11 cellular contexts compared by ENCODE assay signal in the genomic region with DNA sequence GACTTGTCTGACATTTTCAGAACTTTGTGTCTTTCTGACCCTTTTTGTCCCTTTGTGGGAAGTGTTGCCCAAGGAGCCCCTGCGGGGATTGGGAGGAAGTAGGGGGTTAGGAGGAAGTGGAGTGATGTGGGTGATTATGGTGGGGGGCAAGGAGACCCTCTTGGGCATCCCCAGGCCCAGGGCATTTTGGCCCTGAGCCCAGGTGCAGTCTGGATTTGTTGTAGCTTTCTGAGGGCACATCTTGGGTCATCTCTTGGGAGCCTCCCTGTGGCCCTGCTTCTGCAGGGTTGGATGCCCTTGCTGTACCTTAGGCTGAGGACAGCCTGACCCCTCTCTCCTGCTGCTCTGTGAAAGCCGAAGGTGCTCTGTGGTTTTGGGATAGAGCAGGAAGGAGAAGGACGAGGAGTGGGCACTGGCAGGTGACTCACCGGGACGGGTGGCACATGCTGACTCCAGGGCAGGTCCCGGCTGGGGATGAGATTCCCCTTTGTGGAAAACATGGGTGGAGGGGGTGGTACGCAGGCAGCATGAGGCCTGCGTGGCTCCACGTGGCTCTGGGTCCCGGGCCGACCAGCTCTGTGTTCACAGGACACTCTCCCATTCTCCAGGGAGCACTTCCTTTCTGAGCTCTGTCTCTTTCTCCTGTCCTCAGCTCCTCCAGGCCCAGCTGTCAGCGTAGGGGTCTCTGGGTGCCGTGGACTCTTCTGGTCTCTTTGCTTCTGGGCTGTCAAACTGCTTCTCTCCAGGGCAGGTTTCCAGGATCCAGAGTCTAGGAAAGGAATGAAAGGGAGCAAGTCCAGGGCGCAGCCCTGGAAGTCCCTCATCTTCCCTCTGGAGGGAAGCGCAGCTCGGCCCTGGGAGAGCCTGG. TPM values are rescaled to one million over a fixed set of nuclear protein-coding genes. Genes with fewer than 3 reads are reported as not detected.
DNase-seq lines count a peak whose midpoint lies in the region; ATAC-seq and TF ChIP-seq lines count a peak whose summit lies in the region.
"Had no signal": no experiment of that assay in that cellular context is flagged by ENCODE, and none has a peak within 500 bp of the region (broad histone marks: within the 10 kb centered on the region; RNA-seq: fewer than 3 reads in every experiment).

No MANE protein-coding gene starts in this region.

- H2BK5ac ChIP-seq in IMR-90 (ENCODE audit: low read depth, low read length, poor library complexity, severe bottlenecking) (peak overlapping the region; percentile 14), neuronal stem cell (ENCODE audit: low read length) (no peak overlapping the region)

- H2AFZ ChIP-seq in IMR-90 (replicated peaks; ENCODE audit: low read length, poor library complexity) (no peak overlapping the region), neuronal stem cell (ENCODE audit: low read length) (no peak overlapping the region), OCI-LY7 (ENCODE audit: low read length) (no peak overlapping the region)

- H4K91ac ChIP-seq in IMR-90 (ENCODE audit: insufficient read depth, low read depth, low read length) (no peak overlapping the region), neuronal stem cell (ENCODE audit: low read depth, low read length, poor library complexity) (no peak overlapping the region)

- H3K4me3 ChIP-seq in A673 (ENCODE audit: low read depth, low read length, poor library complexity, severe bottlenecking), result no peak overlapping the region
- no peak overlapping the region for H3K4me3 ChIP-seq in IMR-90 (ENCODE audit: insufficient read depth, low read depth, low read length)
- no peak overlapping the region for H3K4me3 ChIP-seq in neuronal stem cell (ENCODE audit: low read length in 2 of 2)
- H3K4me3 ChIP-seq in OCI-LY7 (ENCODE audit: low read depth, low read length, poor library complexity, severe bottlenecking), result no peak overlapping the region

- H3K9ac ChIP-seq in IMR-90 (ENCODE audit: low read depth, low read length), result no peak overlapping the region
- H3K9ac ChIP-seq in neuronal stem cell (ENCODE audit: low read depth, low read length, poor library complexity), result peak overlapping the region; percentile 50

- peaks cover 80% of the 10 kb centered on the region for H3K4me1 Mint-ChIP-seq in dendritic cell treated with granulocyte-macrophage colony-stimulating factor and Interleukin-4, amounts not matched to agents 40 ng/mL and 50 ng/mL, for 4 days (ENCODE audit: low read depth)

- H2AK5ac ChIP-seq in IMR-90 (ENCODE audit: low read depth, low read length) (peak overlapping the region; percentile 59; the same call in 1 of the 2 replicates), neuronal stem cell (ENCODE audit: low read depth, low read length) (peak overlapping the region; percentile 58)

- no peaks in the 10 kb centered on the region for H3K9me3 Mint-ChIP-seq in dendritic cell treated with granulocyte-macrophage colony-stimulating factor and Interleukin-4, amounts not matched to agents 40 ng/mL and 50 ng/mL, for 4 days
- H3K9me3 Mint-ChIP-seq: naive B cell had no signal

- no peaks in the 10 kb centered on the region for H3K79me2 ChIP-seq in OCI-LY7 (ENCODE audit: insufficient read depth, low read depth, low read length)

- DNase-seq in A673 (ENCODE audit: low spot score), result no peak
- DNase-seq in IMR-90, result no peak
- DNase-seq in neuronal stem cell (ENCODE audit: low spot score), result no peak
- DNase-seq in GM19240 (ENCODE audit: insufficient read length, low spot score), result no peak
- no peak for DNase-seq in NCI-H82 (lab: John Stamatoyannopoulos, UW)
- no peak for DNase-seq in OCI-LY7 (ENCODE audit: low spot score)
- DNase-seq: cerebellar nuclear complex, naive B cell had no signal

- H3K4me2 ChIP-seq in IMR-90 (ENCODE audit: low read depth, low read length) (no peak overlapping the region), neuronal stem cell (ENCODE audit: insufficient read depth, low read length, poor library complexity, severe bottlenecking) (no peak overlapping the region), OCI-LY7 (ENCODE audit: low read length) (no peak overlapping the region)

- CTCF ChIA-PET in A673 (lab: Charles Lee) (interaction anchor here (0.5 to 4.6 kb wide), 6 partner anchors 10 to 964 kb away, joined by 3 to 38 read pairs (median 8); no protein-coding TSS in a partner anchor), IMR-90 (lab: Yijun Ruan, JAX) (interaction anchor here (1.6 kb wide), 1 partner anchor 18 kb away, joined by 4 read pairs; no protein-coding TSS in a partner anchor), OCI-LY7 (lab: Charles Lee; ENCODE audit: unreplicated experiment) (no interaction called here)

- peaks cover 43% of the 10 kb centered on the region for H3K9me1 ChIP-seq in IMR-90 (ENCODE audit: insufficient read depth, low read length)

- no peak overlapping the region for H4K5ac ChIP-seq in IMR-90 (ENCODE audit: low read depth, low read length)

- H2BK15ac ChIP-seq in IMR-90 (ENCODE audit: low read depth, low read length) (no peak overlapping the region), neuronal stem cell (ENCODE audit: low read length) (no peak overlapping the region)

- H3K79me1 ChIP-seq in IMR-90 (ENCODE audit: low read depth in 1 of 2, low read length in 2 of 2) (peaks cover 34 to 93% of the 10 kb centered on the region in 2 experiments), neuronal stem cell (ENCODE audit: low read depth, low read length) (peaks cover 13% of the 10 kb centered on the region)

- H3K4me3 Mint-ChIP-seq in dendritic cell treated with granulocyte-macrophage colony-stimulating factor and Interleukin-4, amounts not matched to agents 40 ng/mL and 50 ng/mL, for 4 days, result peak overlapping the region; percentile 33
- H3K4me3 Mint-ChIP-seq: naive B cell had no signal

- H3K27me3 ChIP-seq in A673 (replicated peaks; ENCODE audit: insufficient read depth, low read depth, low read length, poor library complexity) (no peaks in the 10 kb centered on the region), IMR-90 (ENCODE audit: control insufficient read depth, insufficient read depth, low read length) (no peaks in the 10 kb centered on the region), neuronal stem cell (ENCODE audit: control insufficient read depth in 3 of 3, insufficient read depth in 3 of 3, low read depth in 1 of 3, low read length in 3 of 3) (no peaks in the 10 kb centered on the region)
- H3K27me3 ChIP-seq: BE2C had no signal

- H3K36me3 Mint-ChIP-seq in dendritic cell treated with granulocyte-macrophage colony-stimulating factor and Interleukin-4, amounts not matched to agents 40 ng/mL and 50 ng/mL, for 4 days (ENCODE audit: low read depth), result peaks cover 61% of the 10 kb centered on the region
- H3K36me3 Mint-ChIP-seq: naive B cell had no signal

- H3K14ac ChIP-seq in IMR-90 (replicated peaks; ENCODE audit: low read depth, low read length), result peak overlapping the region; percentile 35; the same call in 1 of the 2 replicates
- no peak overlapping the region for H3K14ac ChIP-seq in neuronal stem cell (ENCODE audit: low read length)

- intact Hi-C loops in A673 (cut with micrococcal nuclease; ENCODE audit: unreplicated experiment) (no loop called here), IMR-90 (cut with micrococcal nuclease) (no loop called here), OCI-LY7 (cut with micrococcal nuclease; ENCODE audit: unreplicated experiment) (no loop called here)
- intact Hi-C loops in dendritic cell treated with granulocyte-macrophage colony-stimulating factor and Interleukin-4, amounts not matched to agents 40 ng/mL and 50 ng/mL, for 4 days (cut with micrococcal nuclease), result loop anchor here (2.0 kb wide), 1 partner anchor 13 kb away; no protein-coding TSS in a partner anchor

- H4K20me1 ChIP-seq in IMR-90 (ENCODE audit: insufficient read depth, low read length) (peaks cover 94% of the 10 kb centered on the region), OCI-LY7 (ENCODE audit: insufficient read depth, low read length) (no peaks in the 10 kb centered on the region)

- 0 out of 2 replicates have a peak overlapping the region, but pooled peaks have one; percentile 17 for H2BK20ac ChIP-seq in IMR-90 (ENCODE audit: low read depth, low read length)

- H2BK12ac ChIP-seq in neuronal stem cell (ENCODE audit: low read length), result no peak overlapping the region

- H4K8ac ChIP-seq in IMR-90 (ENCODE audit: low read depth in 2 of 2, low read length in 2 of 2), result peak overlapping the region in 1 of 2 experiments; percentile 60; a peak in 1 of 4 replicates
- no peak overlapping the region for H4K8ac ChIP-seq in neuronal stem cell (ENCODE audit: low read depth, low read length)

- 100% methylated on average over 1 of the region's 16 CpGs; no CpG with 5 or more reads in 1 of the 2 experiments for WGBS in IMR-90 (ENCODE audit: extremely low coverage in 2 of 2, insufficient read length in 1 of 2), 2 experiments
- WGBS in neuronal stem cell (ENCODE audit: extremely low coverage in 2 of 2, insufficient read length in 2 of 2, insufficient replicate concordance in 1 of 2), 2 donors, result no CpG with 5 or more reads among the region's 16 CpGs

- H3K36me3 ChIP-seq in A673 (ENCODE audit: insufficient read depth, low read length, poor library complexity, severe bottlenecking) (no peaks in the 10 kb centered on the region), IMR-90 (ENCODE audit: control insufficient read depth, insufficient read depth, low read length) (peaks cover 6% of the 10 kb centered on the region), neuronal stem cell (replicated peaks in 1 of 2; ENCODE audit: control insufficient read depth in 2 of 2, insufficient read depth in 2 of 2, low read length in 2 of 2) (peaks cover 9 to 55% of the 10 kb centered on the region in 2 donors), OCI-LY7 (ENCODE audit: insufficient read depth, low read length) (no peaks in the 10 kb centered on the region)

- TF ChIP-seq RAD21 in IMR-90 (IDR thresholded peaks at IDR 0.05; ENCODE audit: low read length), result no peak

- no peaks in the 10 kb centered on the region for H3K9me2 ChIP-seq in OCI-LY7 (ENCODE audit: insufficient read depth, low read length)

- in situ Hi-C loops in IMR-90 (cut with MboI; ENCODE audit: low sequenced_read_pairs), result loop anchor here (5.0 kb wide), 2 partner anchors 59 to 134 kb away; no protein-coding TSS in a partner anchor

- dilution Hi-C loops in IMR-90 (cut with HindIII; ENCODE audit: low sequenced_read_pairs, unreplicated experiment), result no loop called here

- peak overlapping the region; percentile 70 for H3K27ac ChIP-seq in A673 (ENCODE audit: low read depth, low read length, poor library complexity, severe bottlenecking)
- H3K27ac ChIP-seq in IMR-90 (ENCODE audit: insufficient read depth, low read length), result no peak overlapping the region; the same call in 1 of the 2 replicates
- H3K27ac ChIP-seq in neuronal stem cell (replicated peaks; ENCODE audit: low read length), result no peak overlapping the region
- H3K27ac ChIP-seq in OCI-LY7 (ENCODE audit: low read depth, low read length, poor library complexity, severe bottlenecking), result no peak overlapping the region

- peak overlapping the region; percentile 28; the same call in 1 of the 2 replicates for H2BK120ac ChIP-seq in IMR-90 (ENCODE audit: low read depth, low read length)
- no peak overlapping the region for H2BK120ac ChIP-seq in neuronal stem cell (ENCODE audit: low read depth, low read length)

- no peak for TF ChIP-seq CTCF in A673 (conservative IDR thresholded peaks at IDR 0.05; ENCODE audit: low read depth, low read length)
- TF ChIP-seq CTCF in IMR-90 (conservative IDR thresholded peaks at IDR 0.05; ENCODE audit: low read depth, low read length), result no peak
- no peak for TF ChIP-seq CTCF in OCI-LY7 (conservative IDR thresholded peaks at IDR 0.05; ENCODE audit: low read length)

- H3K56ac ChIP-seq in IMR-90 (ENCODE audit: extremely low read depth, insufficient read depth, low read length), result no peak overlapping the region

- peaks cover 65% of the 10 kb centered on the region for H3K27me3 Mint-ChIP-seq in dendritic cell treated with granulocyte-macrophage colony-stimulating factor and Interleukin-4, amounts not matched to agents 40 ng/mL and 50 ng/mL, for 4 days

- no peak overlapping the region for H2AK9ac ChIP-seq in IMR-90 (replicated peaks; ENCODE audit: low read depth, low read length, poor library complexity)

- H3K27ac Mint-ChIP-seq in dendritic cell treated with granulocyte-macrophage colony-stimulating factor and Interleukin-4, amounts not matched to agents 40 ng/mL and 50 ng/mL, for 4 days, result peak overlapping the region; percentile 80

- peak overlapping the region; percentile 73 for H3K4ac ChIP-seq in IMR-90 (ENCODE audit: low read depth, low read length)
- no peak overlapping the region for H3K4ac ChIP-seq in neuronal stem cell (ENCODE audit: low read length)

- H3K9me3 ChIP-seq in A673 (ENCODE audit: low read depth, low read length, poor library complexity, severe bottlenecking) (no peaks in the 10 kb centered on the region), IMR-90 (ENCODE audit: control insufficient read depth, insufficient read depth, low read length) (no peaks in the 10 kb centered on the region), neuronal stem cell (replicated peaks in 1 of 2; ENCODE audit: control insufficient read depth in 2 of 2, insufficient read depth in 1 of 2, low read depth in 1 of 2, low read length in 2 of 2) (no peaks in the 10 kb centered on the region), OCI-LY7 (ENCODE audit: low read length) (no peaks in the 10 kb centered on the region)
- H3K9me3 ChIP-seq: BE2C had no signal

- H3K23ac ChIP-seq in IMR-90 (ENCODE audit: low read depth, low read length) (peak overlapping the region; percentile 65; the same call in 1 of the 2 replicates), neuronal stem cell (ENCODE audit: low read depth, low read length, poor library complexity) (no peak overlapping the region)

- ATAC-seq in IMR-90 (ENCODE audit: low read depth) (no peak), HG03095 (IDR thresholded peaks at IDR 0.05; ENCODE audit: unreplicated experiment) (no peak)

- no peak overlapping the region for H3K18ac ChIP-seq in IMR-90 (ENCODE audit: low read depth, low read length)
- no peak overlapping the region for H3K18ac ChIP-seq in neuronal stem cell (ENCODE audit: low read length)

- POLR2A ChIA-PET in A673 (lab: Charles Lee; ENCODE audit: low non-redundant PET) (no interaction called here), IMR-90 (lab: Charles Lee; ENCODE audit: unreplicated experiment) (no interaction called here), OCI-LY7 (lab: Charles Lee) (no interaction called here)

- no TSS peak for BruUV-seq in A673 (replicated peaks; lab: Mats Ljungman, UMichigan)
- BruUV-seq in IMR-90 (replicated peaks; lab: Mats Ljungman, UMichigan), result no TSS peak
- no TSS peak for BruUV-seq in OCI-LY7 (replicated peaks; lab: Mats Ljungman, UMichigan)

- H3K4me1 ChIP-seq in A673 (ENCODE audit: insufficient read depth, low read length, poor library complexity, severe bottlenecking), result peaks cover 37% of the 10 kb centered on the region
- peaks cover 25% of the 10 kb centered on the region for H3K4me1 ChIP-seq in IMR-90 (ENCODE audit: control insufficient read depth, insufficient read depth, low read length)
- peaks cover 11 to 15% of the 10 kb centered on the region in 2 donors for H3K4me1 ChIP-seq in neuronal stem cell (ENCODE audit: control insufficient read depth in 2 of 2, insufficient read depth in 1 of 2, low read depth in 1 of 2, low read length in 2 of 2)
- H3K4me1 ChIP-seq in OCI-LY7 (ENCODE audit: insufficient read depth, low read length, poor library complexity, severe bottlenecking), result peaks cover 10% of the 10 kb centered on the region

- no peak for TF ChIP-seq POLR2A in IMR-90 (IDR thresholded peaks at IDR 0.05; ENCODE audit: low read depth, low read length)

RNA-seq across cellular contexts. Expression of a gene that starts 11.8 kb away (rescaled TPM):
- total RNA-seq in A673 (2021) (71.4 and 74.6 TPM in 2 replicates), IMR-90 (2012; rRNA removed) (30.8 and 37.5 TPM in 2 replicates), OCI-LY7 (2022) (not detected in 2 replicates)
- polyA plus RNA-seq in IMR-90 (2012; rRNA removed), result 149 and 150 TPM in 2 replicates
- 58.7 and 100 TPM in 2 replicates for polyA plus RNA-seq in IMR-90 (2012; cell fraction: cytosol; rRNA removed)
- polyA plus RNA-seq in IMR-90 (2012; cell fraction: nucleus; rRNA removed; ENCODE audit: low replicate concordance), result 95.5 and 121 TPM in 2 replicates
- 243 TPM for polyA plus RNA-seq in neuronal stem cell (2013, experiment 1 of 2)
- 246 TPM for polyA plus RNA-seq in neuronal stem cell (2013, experiment 2 of 2)
- not detected in 2 replicates for total RNA-seq in OCI-LY7 (2014; rRNA removed; shearing (Covaris generic))

RNA-seq across cellular contexts. Expression of a gene that starts 57.1 kb away (rescaled TPM):
- total RNA-seq in A673 (2021) (0.54 and 2.0 TPM in 2 replicates), IMR-90 (2012; rRNA removed) (under 0.01 and 0.18 TPM in 2 replicates), OCI-LY7 (2022) (not detected in 2 replicates)
- polyA plus RNA-seq in IMR-90 (2012; rRNA removed), result 0.34 and 0.49 TPM in 2 replicates
- polyA plus RNA-seq in IMR-90 (2012; cell fraction: cytosol; rRNA removed), result 0.34 and 0.42 TPM in 2 replicates
- 0.50 and 0.52 TPM in 2 replicates for polyA plus RNA-seq in IMR-90 (2012; cell fraction: nucleus; rRNA removed; ENCODE audit: low replicate concordance)
- polyA plus RNA-seq in neuronal stem cell (2013, experiment 1 of 2), result 2.4 TPM
- 2.7 TPM for polyA plus RNA-seq in neuronal stem cell (2013, experiment 2 of 2)
- not detected in 2 replicates for total RNA-seq in OCI-LY7 (2014; rRNA removed; shearing (Covaris generic))

Comparison
In these comparisons a context has a peak if more than half of its experiments do, and no peak if none do; other contexts are left out.
1. RNA of a gene that starts 11.8 kb away (total RNA-seq): 71.4 to 74.6 TPM in A673 and 30.8 to 37.5 TPM in IMR-90; not detected in OCI-LY7; every median in the first group is over 10 times any median in the second.